ENCODE assay signal across 11 cellular contexts in the genomic region with DNA sequence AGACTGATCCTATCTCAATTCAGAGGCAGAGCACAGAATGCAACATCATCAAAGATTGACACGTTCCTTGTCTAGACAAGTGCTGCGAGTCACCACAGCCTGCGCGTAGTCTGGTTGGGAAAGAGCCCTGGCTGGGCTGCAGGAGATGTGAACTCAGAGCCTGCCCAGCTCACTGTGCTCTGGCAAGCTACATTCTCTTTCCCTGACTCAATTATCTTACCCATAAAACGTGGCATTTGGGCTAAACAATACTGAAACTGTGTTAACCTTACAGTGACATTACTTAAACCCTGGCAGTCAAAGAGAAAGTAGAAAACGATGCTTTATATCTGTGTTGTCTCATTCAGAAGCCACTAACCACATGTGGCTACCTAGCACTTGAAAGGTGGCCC. TPM values are rescaled to one million over a fixed set of nuclear protein-coding genes. Genes with fewer than 3 reads are reported as not detected.
DNase-seq lines count a peak whose midpoint lies in the region; ATAC-seq and TF ChIP-seq lines count a peak whose summit lies in the region.
"Had no signal": no experiment of that assay in that cellular context is flagged by ENCODE, and none has a peak within 500 bp of the region (broad histone marks: within the 10 kb centered on the region; RNA-seq: fewer than 3 reads in every experiment).

No MANE protein-coding gene starts in this region.

- H3K27ac Mint-ChIP-seq in activated CD8-positive, alpha-beta memory T cell treated with anti-CD3 and anti-CD28 coated beads, Interleukin-2, amount 10 ng/mL, durations not matched to agents 7 days and 5 days, result no peak overlapping the region
- H3K27ac Mint-ChIP-seq: progenitor cell of endocrine pancreas had no signal

- intact Hi-C loops in Right ventricle myocardium inferior (cut with DNase I), result loop anchor here (2.0 kb wide), 1 partner anchor 93 kb away; no protein-coding TSS in a partner anchor

- DNase-seq in activated CD8-positive, alpha-beta memory T cell treated with anti-CD3 and anti-CD28 coated beads, Interleukin-2, amount 10 ng/mL, durations not matched to agents 7 days and 5 days, result no peak
- DNase-seq in activated CD8-positive, alpha-beta memory T cell treated with anti-CD3 and anti-CD28 coated beads, Interleukin-2, amount 50 U/mL, for 4 hours, result no peak
- peak; percentile 62 to 67 for DNase-seq in activated T-cell treated with anti-CD3 and anti-CD28 coated beads, Interleukin-2, amount 50 U/mL, for 48 hours
- DNase-seq in iris pigment epithelial cell (ENCODE audit: low read depth) (peak; percentile 92), Right ventricle myocardium inferior (ENCODE audit: missing footprints) (no peak), inferior parietal cortex (ENCODE audit: extremely low spot score) (no peak), right atrium auricular region (ENCODE audit: low spot score) (no peak)
- DNase-seq in stimulated activated naive CD8-positive, alpha-beta T cell treated with anti-CD3 and anti-CD28 coated beads, Interleukin-15, Interleukin-2, amounts not matched to agents 100 U/mL and 50 U/mL, for 24 hours, result peak; percentile 50
- DNase-seq: BE2C, NCI-H510A had no signal

- TF ChIP-seq CTCF in right atrium auricular region (IDR thresholded peaks at IDR 0.05), result no peak

- no peak overlapping the region for H3K4me3 ChIP-seq in right atrium auricular region

- H3K27me3 ChIP-seq in right atrium auricular region, result no peaks in the 10 kb centered on the region

- ATAC-seq in activated CD8-positive, alpha-beta memory T cell treated with anti-CD3 and anti-CD28 coated beads, Interleukin-2, amount 10 ng/mL, durations not matched to agents 7 days and 5 days, result peak; percentile 35
- ATAC-seq in stimulated activated naive CD8-positive, alpha-beta T cell treated with anti-CD3 and anti-CD28 coated beads, Interleukin-15, Interleukin-2, amounts not matched to agents 100 U/mL and 50 U/mL, for 24 hours, result peak; percentile 82
- ATAC-seq in Right ventricle myocardium inferior, result no peak

- H3K4me1 ChIP-seq in right atrium auricular region, result no peaks in the 10 kb centered on the region
- H3K4me1 ChIP-seq: BE2C had no signal

- CTCF ChIA-PET in activated CD8-positive, alpha-beta memory T cell treated with anti-CD3 and anti-CD28 coated beads, Interleukin-2, amount 10 ng/mL, durations not matched to agents 7 days and 5 days (lab: Charles Lee), result interaction anchor here (1.1 kb wide), 1 partner anchor 11 kb away, joined by 3 read pairs; no protein-coding TSS in a partner anchor

- no peaks in the 10 kb centered on the region for H3K36me3 ChIP-seq in right atrium auricular region
- H3K36me3 ChIP-seq: BE2C had no signal

- H3K9me3 ChIP-seq in right atrium auricular region, result no peaks in the 10 kb centered on the region
- H3K9me3 ChIP-seq: BE2C had no signal

- H3K4me3 Mint-ChIP-seq in activated CD8-positive, alpha-beta memory T cell treated with anti-CD3 and anti-CD28 coated beads, Interleukin-2, amount 10 ng/mL, durations not matched to agents 7 days and 5 days, result no peak overlapping the region

- H3K9me3 Mint-ChIP-seq in activated CD8-positive, alpha-beta memory T cell treated with anti-CD3 and anti-CD28 coated beads, Interleukin-2, amount 10 ng/mL, durations not matched to agents 7 days and 5 days (ENCODE audit: low read depth), result no peaks in the 10 kb centered on the region

- H3K36me3 Mint-ChIP-seq in activated CD8-positive, alpha-beta memory T cell treated with anti-CD3 and anti-CD28 coated beads, Interleukin-2, amount 10 ng/mL, durations not matched to agents 7 days and 5 days, result peaks cover 2% of the 10 kb centered on the region

- peaks cover 73% of the 10 kb centered on the region for H3K27me3 Mint-ChIP-seq in activated CD8-positive, alpha-beta memory T cell treated with anti-CD3 and anti-CD28 coated beads, Interleukin-2, amount 10 ng/mL, durations not matched to agents 7 days and 5 days

- peaks cover 24% of the 10 kb centered on the region for H3K4me1 Mint-ChIP-seq in activated CD8-positive, alpha-beta memory T cell treated with anti-CD3 and anti-CD28 coated beads, Interleukin-2, amount 10 ng/mL, durations not matched to agents 7 days and 5 days

- no peak overlapping the region for H3K27ac ChIP-seq in right atrium auricular region

RNA-seq across cellular contexts. Expression of gene FRMD4A, which starts 55.5 kb away (rescaled TPM):
- total RNA-seq in activated CD8-positive, alpha-beta memory T cell treated with anti-CD3 and anti-CD28 coated beads, Interleukin-2, amount 10 ng/mL, durations not matched to agents 7 days and 5 days, result 1 to 10 TPM in 1 of 2 experiments, under 1 TPM in 1; 0.09 to 1.2 TPM
- total RNA-seq in Right ventricle myocardium inferior (42.3 TPM), right atrium auricular region (10 to 100 TPM; 15.9 to 22.9 TPM)

Comparison
In these comparisons a context has a peak if more than half of its experiments do, and no peak if none do; other contexts are left out.
1. DNase-seq: peak in activated T-cell treated with anti-CD3 and anti-CD28 coated beads, Interleukin-2, amount 50 U/mL, for 48 hours (2 of 2), iris pigment epithelial cell (single experiment) and stimulated activated naive CD8-positive, alpha-beta T cell treated with anti-CD3 and anti-CD28 coated beads, Interleukin-15, Interleukin-2, amounts not matched to agents 100 U/mL and 50 U/mL, for 24 hours (single experiment); none in activated CD8-positive, alpha-beta memory T cell treated with anti-CD3 and anti-CD28 coated beads, Interleukin-2, amount 10 ng/mL, durations not matched to agents 7 days and 5 days (single experiment), activated CD8-positive, alpha-beta memory T cell treated with anti-CD3 and anti-CD28 coated beads, Interleukin-2, amount 50 U/mL, for 4 hours (single experiment), Right ventricle myocardium inferior (single experiment), inferior parietal cortex (single experiment) and right atrium auricular region (single experiment).
2. RNA of gene FRMD4A, which starts 55.5 kb away (total RNA-seq): 42.3 TPM in Right ventricle myocardium inferior (single experiment) and 15.9 to 22.9 TPM in right atrium auricular region; 0.09 to 1.2 TPM in activated CD8-positive, alpha-beta memory T cell treated with anti-CD3 and anti-CD28 coated beads, Interleukin-2, amount 10 ng/mL, durations not matched to agents 7 days and 5 days; every median in the first group is over 4 times any median in the second.